1 cellular context compared by ENCODE assay signal in genomic region chr17:29628619-29629018, GRCh38.
TF ChIP-seq lines count a peak whose summit lies in the region.

No MANE protein-coding gene starts in this region.

TF ChIP-seq in endothelial cell of umbilical vein, 7 proteins besides CTCF, POLR2A, EP300 and RAD21:
- TF ChIP-seq MYC (IDR thresholded peaks at IDR 0.05; ENCODE audit: low read depth, low read length): no peak
